Comparison of ENCODE assay signal across 8 cellular contexts in genomic region chr15:42650208-42651066, GRCh38.
DNase-seq lines count a peak whose midpoint lies in the region; ATAC-seq, FAIRE-seq and TF ChIP-seq lines count a peak whose summit lies in the region.

No MANE protein-coding gene starts in this region.

- no TSS peak for BruUV-seq in K562 (replicated peaks; lab: Mats Ljungman, UMichigan)

- peak overlapping the region; percentile 11 for H3K27ac Mint-ChIP-seq in T-helper 2 cell treated with Interferon-gamma antibody and Interleukin-4, amounts not matched to agents 5 μg/mL and 100 μg/mL, for 36 hours

- no peak overlapping the region for H3K9ac ChIP-seq in K562 (ENCODE audit: insufficient read depth in 1 of 2, low read depth in 2 of 2, low read length in 2 of 2)

- H3K27me3 Mint-ChIP-seq in T-helper 2 cell treated with Interferon-gamma antibody and Interleukin-4, amounts not matched to agents 5 μg/mL and 100 μg/mL, for 36 hours (ENCODE audit: low read depth), result no peaks in the 10 kb centered on the region

- FAIRE-seq in K562 (lab: Jason Lieb, UNC), result peak; percentile 89

- no peak overlapping the region for H3K4me3 Mint-ChIP-seq in T-helper 2 cell treated with Interferon-gamma antibody and Interleukin-4, amounts not matched to agents 5 μg/mL and 100 μg/mL, for 36 hours

- no peak overlapping the region for H3K4me3 ChIP-seq in K562
- H3K4me3 ChIP-seq in iPS DF 6.9 (ENCODE audit: low read length), result no peak overlapping the region

- H3K9me1 ChIP-seq in K562 (ENCODE audit: control insufficient read depth, insufficient read depth, low read length), result no peaks in the 10 kb centered on the region

- H4K20me1 ChIP-seq in K562 (replicated peaks; ENCODE audit: control insufficient read depth, insufficient read depth, low read length), result no peaks in the 10 kb centered on the region

- TF ChIP-seq CTCF in K562 (IDR thresholded peaks at IDR 0.05 in 2 of 3, conservative IDR thresholded peaks at IDR 0.05 in 1 of 3; ENCODE audit: insufficient read depth in 2 of 3, low read depth in 1 of 3, low read length in 3 of 3), result peak; percentile 74 to 89 (median 83)

- H3K9me3 ChIP-seq in K562 (replicated peaks; ENCODE audit: control insufficient read depth, insufficient read depth, low read depth, low read length) (no peaks in the 10 kb centered on the region), iPS DF 6.9 (ENCODE audit: control insufficient read depth, insufficient read depth, low read length) (no peaks in the 10 kb centered on the region)

- POLR2A ChIA-PET in K562 (lab: Yijun Ruan, JAX), result interaction anchor here (0.6 to 1.1 kb wide), 2 partner anchors 40 to 104 kb away, joined by 3 read pairs; no protein-coding TSS in a partner anchor

- intact Hi-C loops in K562 (cut with micrococcal nuclease) (loop anchor here (2.0 to 10.0 kb wide), 3 partner anchors 76 to 178 kb away; partner anchors contain the start of genes HAUS2, LRRC57 and STARD9), posterior vena cava (cut with DNase I) (loop anchor here in 1 of 2 donors (10.0 kb wide), 1 partner anchor 106 kb away; the partner anchor contains the start of genes HAUS2 and LRRC57)

- peak; percentile 100 for ATAC-seq in K562

- no peak overlapping the region for H3K4me2 ChIP-seq in K562 (ENCODE audit: insufficient read depth, low read length)

- H3K27ac ChIP-seq in K562 (ENCODE audit: extremely low read depth, low read depth, low read length), result no peak overlapping the region
- no peak overlapping the region for H3K27ac ChIP-seq in iPS DF 6.9 (ENCODE audit: low read length)

- 23% methylated on average over 5 of the region's 5 CpGs for WGBS in K562 (ENCODE audit: insufficient coverage, low coverage, missing lambda C conversion rate)
- WGBS in iPS DF 6.9 (ENCODE audit: insufficient coverage, insufficient read length), result no CpG with 5 or more reads among the region's 5 CpGs

- peaks cover 16% of the 10 kb centered on the region for H3K4me1 Mint-ChIP-seq in T-helper 2 cell treated with Interferon-gamma antibody and Interleukin-4, amounts not matched to agents 5 μg/mL and 100 μg/mL, for 36 hours (ENCODE audit: low read depth)

- no peak for TF ChIP-seq EP300 in K562 (IDR thresholded peaks at IDR 0.05; ENCODE audit: low read length)

- TF ChIP-seq RAD21 in K562 (CRISPR knock-in tag; conservative IDR thresholded peaks at IDR 0.05 in 1 of 2, IDR thresholded peaks at IDR 0.05 in 1 of 2), result peak; percentile 87 to 95

- DNase-seq in DMS153 treated with DMSO at 0.1 percent for 48 hours (lab: John Stamatoyannopoulos, UW; ENCODE audit: unreplicated experiment) (peak; percentile 18), HCEC 1CT (peak; percentile 80), NCI-H1930 (lab: John Stamatoyannopoulos, UW) (peak; percentile 17 to 38), K562 (ENCODE audit: extremely low read depth in 1 of 4, low spot score in 3 of 4) (peak; percentile 57 to 85 (median 68)), iPS DF 6.9 (ENCODE audit: low read depth, low spot score) (peak; percentile 47), posterior vena cava (ENCODE audit: low spot score) (no peak)
- peak; percentile 65 for DNase-seq in T-helper 2 cell treated with Interferon-gamma antibody and Interleukin-4, amounts not matched to agents 5 μg/mL and 100 μg/mL, for 36 hours (ENCODE audit: low spot score)
- DNase-seq in stimulated activated CD4-positive, alpha-beta T cell treated with anti-CD3 and anti-CD28 coated beads, Interleukin-12 subunit alpha, Interleukin-12 subunit beta, amount 100 ng/mL, for 48 hours (ENCODE audit: low read depth in 2 of 3, low spot score in 1 of 3), result peak; percentile 29 to 55 (median 44)

- H3K27me3 ChIP-seq in K562 (ENCODE audit: control insufficient read depth in 2 of 2, insufficient read depth in 2 of 2, low read length in 2 of 2) (no peaks in the 10 kb centered on the region), iPS DF 6.9 (ENCODE audit: control insufficient read depth, insufficient read depth, low read length) (no peaks in the 10 kb centered on the region)

- in situ Hi-C loops in K562 (cut with MboI), result no loop called here

- no peaks in the 10 kb centered on the region for H3K9me3 Mint-ChIP-seq in T-helper 2 cell treated with Interferon-gamma antibody and Interleukin-4, amounts not matched to agents 5 μg/mL and 100 μg/mL, for 36 hours

- H3K36me3 Mint-ChIP-seq in T-helper 2 cell treated with Interferon-gamma antibody and Interleukin-4, amounts not matched to agents 5 μg/mL and 100 μg/mL, for 36 hours (ENCODE audit: low read depth), result no peaks in the 10 kb centered on the region

- CTCF ChIA-PET in K562 (lab: Yijun Ruan, JAX; ENCODE audit: low intra/inter-chr PET ratio), result interaction anchor here (0.5 kb wide), 1 partner anchor 153 kb away, joined by 3 read pairs; no protein-coding TSS in a partner anchor

- no peak for TF ChIP-seq POLR2A in K562 (conservative IDR thresholded peaks at IDR 0.05)

- H3K4me1 ChIP-seq in K562 (replicated peaks in 1 of 2; ENCODE audit: control insufficient read depth in 2 of 2, insufficient read depth in 2 of 2, low read length in 2 of 2), result peaks cover 0 to 3% of the 10 kb centered on the region in 2 experiments; a peak in 2 of 5 replicates
- no peaks in the 10 kb centered on the region for H3K4me1 ChIP-seq in iPS DF 6.9 (ENCODE audit: control insufficient read depth, insufficient read depth, low read length)

- H3K36me3 ChIP-seq in K562 (ENCODE audit: control insufficient read depth, insufficient read depth, low read length), result no peaks in the 10 kb centered on the region
- H3K36me3 ChIP-seq in iPS DF 6.9 (ENCODE audit: control insufficient read depth, insufficient read depth, low read length), result no peaks in the 10 kb centered on the region

- no peaks in the 10 kb centered on the region for H3K79me2 ChIP-seq in K562 (ENCODE audit: control insufficient read depth, insufficient read depth, low read length)

- no peak overlapping the region for H2AFZ ChIP-seq in K562 (ENCODE audit: low read depth, low read length)

TF ChIP-seq in K562, 482 proteins besides CTCF, POLR2A, EP300 and RAD21 (continues in another document):
- TF ChIP-seq TAL1 (IDR thresholded peaks at IDR 0.05) (no peak), ZNF121 (CRISPR knock-in tag; conservative IDR thresholded peaks at IDR 0.05) (no peak), ZNF780A (CRISPR knock-in tag; IDR thresholded peaks at IDR 0.05) (no peak), ZNF282 (CRISPR knock-in tag; IDR thresholded peaks at IDR 0.05) (no peak), ZNF318 (IDR thresholded peaks at IDR 0.05; ENCODE audit: borderline replicate concordance in 1 of 2, low read depth in 1 of 2) (no peak), GATAD2B (IDR thresholded peaks at IDR 0.05; ENCODE audit: borderline replicate concordance) (no peak)
